ENCODE assay signal across 17 cellular contexts in the genomic region with DNA sequence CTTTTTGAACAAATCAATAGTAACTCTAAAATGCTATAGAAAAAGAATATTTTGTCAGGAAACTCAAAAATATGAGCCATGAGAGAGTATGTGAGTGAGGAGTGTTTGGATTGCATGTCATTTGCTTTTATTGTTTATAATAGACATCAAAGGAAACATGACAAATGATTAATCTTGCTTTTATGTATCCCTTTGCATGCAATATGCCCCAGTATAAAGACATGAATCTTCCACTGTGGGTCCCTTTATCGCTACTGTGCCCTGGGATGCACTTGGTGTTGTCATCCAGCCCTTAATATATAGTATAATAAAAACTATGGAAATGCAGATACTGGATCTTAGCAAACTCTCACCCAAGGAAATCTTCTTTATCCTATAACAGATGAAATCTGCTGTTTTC.
A peak's percentile ranks its signal among the peaks of the same experiment; 100 is the strongest.
DNase-seq lines count a peak whose midpoint lies in the region; TF ChIP-seq lines count a peak whose summit lies in the region.
"Had no signal": no experiment of that assay in that cellular context is flagged by ENCODE, and none has a peak within 500 bp of the region (broad histone marks: within the 10 kb centered on the region; RNA-seq: fewer than 3 reads in every experiment).

No MANE protein-coding gene starts in this region.

- peaks cover 4% of the 10 kb centered on the region for H3K27me3 Mint-ChIP-seq in neural progenitor cell (ENCODE audit: insufficient read depth, low read depth)

- H3K27me3 ChIP-seq in neural progenitor cell, result no peaks in the 10 kb centered on the region
- H3K27me3 ChIP-seq: BLaER1 treated with 17β-estradiol and CSF1 and Interleukin-3, amounts not matched to agents 10 nM and 100 nM had no signal

- H3F3A ChIP-seq in neural progenitor cell (ENCODE audit: low read depth), result no peaks in the 10 kb centered on the region

- no peaks in the 10 kb centered on the region for H3K36me3 Mint-ChIP-seq in neural progenitor cell
- H3K36me3 Mint-ChIP-seq: CD8-positive, alpha-beta T cell had no signal

- CTCF ChIA-PET in HEK293T (lab: Yijun Ruan, JAX), result interaction anchor here (0.8 kb wide), 1 partner anchor 132 kb away, joined by 4 read pairs; no protein-coding TSS in a partner anchor

- peaks cover 9% of the 10 kb centered on the region for H3K4me1 Mint-ChIP-seq in neural progenitor cell
- H3K4me1 Mint-ChIP-seq: B cell had no signal

- DNase-seq in HEK293T (ENCODE audit: extremely low spot score) (no peak), SW480 (ENCODE audit: low spot score) (peak; percentile 52), neural progenitor cell (ENCODE audit: low spot score) (no peak), OCI-M2 (lab: John Stamatoyannopoulos, UW; ENCODE audit: unreplicated experiment) (no peak), NCI-H510A (lab: John Stamatoyannopoulos, UW) (no peak)
- DNase-seq: AML-193; Caco-2; Calu3; CD4-positive, alpha-beta T cell; CD8-positive, alpha-beta T cell; DMS79 treated with DMSO at 0.1 percent for 48 hours; GF-D8 had no signal

- no peaks in the 10 kb centered on the region for H3K9me3 Mint-ChIP-seq in neural progenitor cell
- H3K9me3 Mint-ChIP-seq: CD4-positive, alpha-beta T cell; CD8-positive, alpha-beta T cell had no signal

- H2AFZ ChIP-seq in neural progenitor cell (replicated peaks), result peak overlapping the region; percentile 32

- H3K4me2 ChIP-seq in neural progenitor cell, result no peak overlapping the region
- H3K4me2 ChIP-seq: A549; BLaER1 treated with 17β-estradiol and CSF1 and Interleukin-3, amounts not matched to agents 10 nM and 100 nM had no signal

- peaks cover 6% of the 10 kb centered on the region for H3K4me1 ChIP-seq in neural progenitor cell
- H3K4me1 ChIP-seq: A549; BLaER1 treated with 17β-estradiol and CSF1 and Interleukin-3, amounts not matched to agents 10 nM and 100 nM; Caco-2 had no signal

- H3K4me3 Mint-ChIP-seq in neural progenitor cell, result no peak overlapping the region
- H3K4me3 Mint-ChIP-seq: B cell; CD4-positive, alpha-beta T cell; CD8-positive, alpha-beta T cell had no signal

- H3K79me2 ChIP-seq in neural progenitor cell (ENCODE audit: low read depth), result no peaks in the 10 kb centered on the region

- H4K20me1 ChIP-seq in neural progenitor cell (ENCODE audit: low read depth), result no peaks in the 10 kb centered on the region
- H4K20me1 ChIP-seq: BLaER1 treated with 17β-estradiol and CSF1 and Interleukin-3, amounts not matched to agents 10 nM and 100 nM had no signal

- POLR2A ChIA-PET in HEK293T (lab: Yijun Ruan, JAX), result no interaction called here

- no peak for TF ChIP-seq CTCF in neural progenitor cell (IDR thresholded peaks at IDR 0.05)

- no peaks in the 10 kb centered on the region for H3K36me3 ChIP-seq in neural progenitor cell
- H3K36me3 ChIP-seq: BLaER1 treated with 17β-estradiol and CSF1 and Interleukin-3, amounts not matched to agents 10 nM and 100 nM had no signal

- no peaks in the 10 kb centered on the region for H3K9me3 ChIP-seq in neural progenitor cell (ENCODE audit: low read depth)
- H3K9me3 ChIP-seq: A549; BLaER1 treated with 17β-estradiol and CSF1 and Interleukin-3, amounts not matched to agents 10 nM and 100 nM; Caco-2 had no signal

- no peak overlapping the region for H3K27ac Mint-ChIP-seq in neural progenitor cell
- H3K27ac Mint-ChIP-seq: B cell; CD4-positive, alpha-beta T cell; CD8-positive, alpha-beta T cell had no signal

- no peak overlapping the region for H3K27ac ChIP-seq in neural progenitor cell
- H3K27ac ChIP-seq: 22Rv1; A549; BLaER1 treated with 17β-estradiol and CSF1 and Interleukin-3, amounts not matched to agents 10 nM and 100 nM; C4-2B had no signal

- no peak overlapping the region for H3K4me3 ChIP-seq in neural progenitor cell
- H3K4me3 ChIP-seq: A549; BLaER1 treated with 17β-estradiol and CSF1 and Interleukin-3, amounts not matched to agents 10 nM and 100 nM had no signal

- H3K9ac ChIP-seq in neural progenitor cell, result no peak overlapping the region
- H3K9ac ChIP-seq: BLaER1 treated with 17β-estradiol and CSF1 and Interleukin-3, amounts not matched to agents 10 nM and 100 nM had no signal

TF ChIP-seq in HEK293T, 16 proteins besides CTCF, POLR2A, EP300 and RAD21:
- TF ChIP-seq ARNT (IDR thresholded peaks at IDR 0.05), result peak; percentile 80; the same call in 1 of the 2 replicates
- TF ChIP-seq LEF1 (IDR thresholded peaks at IDR 0.05; ENCODE audit: borderline replicate concordance), result no peak
- TF ChIP-seq HDGF (IDR thresholded peaks at IDR 0.05; ENCODE audit: borderline replicate concordance), result no peak
- no peak for TF ChIP-seq FOXK2 (IDR thresholded peaks at IDR 0.05)
